ENCODE assay signal across 11 cellular contexts in genomic region chr7:21971780-21972396, GRCh38.
"Had no signal": no experiment of that assay in that cellular context is flagged by ENCODE, and none has a peak within 500 bp of the region (broad histone marks: within the 10 kb centered on the region; RNA-seq: fewer than 3 reads in every experiment).

No MANE protein-coding gene starts in this region.

- H3K27me3 ChIP-seq: heart left ventricle had no signal

- H3K9me3 Mint-ChIP-seq: activated naive CD8-positive, alpha-beta T cell treated with anti-CD3 and anti-CD28 coated beads, Interleukin-2, amount 50 U/mL, for 24 hours; activated T-helper 1 cell treated with anti-CD3 and anti-CD28 coated beads, Interleukin-12 subunit alpha, Interleukin-12 subunit beta, Interleukin-2, Interleukin-4 antibody, amounts not matched to agents 30 ng/mL and 10 ng/mL and 1 ng/mL, durations not matched to agents 14 hours and 24 hours and 36 hours; stimulated activated effector memory CD8-positive, alpha-beta T cell treated with anti-CD3 and anti-CD28 coated beads, Interleukin-12 subunit alpha, Interleukin-12 subunit beta, amount 100 ng/mL, for 72 hours had no signal

- H3K27ac ChIP-seq: heart left ventricle, tibial artery had no signal

- H3K27ac Mint-ChIP-seq: activated naive CD8-positive, alpha-beta T cell treated with anti-CD3 and anti-CD28 coated beads, Interleukin-2, amount 50 U/mL, for 24 hours; activated T-helper 1 cell treated with anti-CD3 and anti-CD28 coated beads, Interleukin-12 subunit alpha, Interleukin-12 subunit beta, Interleukin-2, Interleukin-4 antibody, amounts not matched to agents 30 ng/mL and 10 ng/mL and 1 ng/mL, durations not matched to agents 14 hours and 24 hours and 36 hours; progenitor cell of endocrine pancreas; stimulated activated effector memory CD8-positive, alpha-beta T cell treated with anti-CD3 and anti-CD28 coated beads, Interleukin-12 subunit alpha, Interleukin-12 subunit beta, amount 100 ng/mL, for 72 hours had no signal

- H3K4me1 ChIP-seq: tibial artery had no signal

- H3K27me3 Mint-ChIP-seq: naive B cell, progenitor cell of endocrine pancreas had no signal

- DNase-seq: activated CD4-positive, alpha-beta T cell treated with anti-CD3 and anti-CD28 coated beads for 48 hours; activated naive CD4-positive, alpha-beta T cell; activated naive CD8-positive, alpha-beta T cell treated with anti-CD3 and anti-CD28 coated beads, Interleukin-2, amount 50 U/mL, for 24 hours; foreskin melanocyte; heart left ventricle; naive B cell; right cardiac atrium; tibial artery had no signal

- H3K9me3 ChIP-seq: heart left ventricle, tibial artery had no signal

- H3K4me3 Mint-ChIP-seq: activated naive CD8-positive, alpha-beta T cell treated with anti-CD3 and anti-CD28 coated beads, Interleukin-2, amount 50 U/mL, for 24 hours; activated T-helper 1 cell treated with anti-CD3 and anti-CD28 coated beads, Interleukin-12 subunit alpha, Interleukin-12 subunit beta, Interleukin-2, Interleukin-4 antibody, amounts not matched to agents 30 ng/mL and 10 ng/mL and 1 ng/mL, durations not matched to agents 14 hours and 24 hours and 36 hours; naive B cell; stimulated activated effector memory CD8-positive, alpha-beta T cell treated with anti-CD3 and anti-CD28 coated beads, Interleukin-12 subunit alpha, Interleukin-12 subunit beta, amount 100 ng/mL, for 72 hours had no signal

- H3K36me3 Mint-ChIP-seq: naive B cell; stimulated activated effector memory CD8-positive, alpha-beta T cell treated with anti-CD3 and anti-CD28 coated beads, Interleukin-12 subunit alpha, Interleukin-12 subunit beta, amount 100 ng/mL, for 72 hours had no signal

- H3K4me3 ChIP-seq: heart left ventricle, tibial artery had no signal

- H3K36me3 ChIP-seq: heart left ventricle, tibial artery had no signal
